ENCODE assay signal across 8 cellular contexts in genomic region chr16:66741131-66741900, GRCh38. TPM values are rescaled to one million over a fixed set of nuclear protein-coding genes. Genes with fewer than 3 reads are reported as not detected.
DNase-seq lines count a peak whose midpoint lies in the region; ATAC-seq, FAIRE-seq and TF ChIP-seq lines count a peak whose summit lies in the region.

No MANE protein-coding gene starts in this region.

- H3K9me3 Mint-ChIP-seq in MCF 10A (ENCODE audit: unreplicated experiment): no peaks in the 10 kb centered on the region
- H3K9me3 Mint-ChIP-seq in stimulated activated effector memory CD8-positive, alpha-beta T cell treated with anti-CD3 and anti-CD28 coated beads, Interleukin-12 subunit alpha, Interleukin-12 subunit beta, amount 100 ng/mL, for 72 hours: no peaks in the 10 kb centered on the region

- TSS peak; percentile 40 for BruUV-seq in MCF 10A (replicated peaks; lab: Mats Ljungman, UMichigan)

- peak; percentile 68 to 77 for DNase-seq in A549 (ENCODE audit: low read depth in 1 of 2, low spot score in 1 of 2)
- DNase-seq in HT-29 (ENCODE audit: low spot score): peak; percentile 51
- peak; percentile 91 for DNase-seq in MCF 10A (ENCODE audit: unreplicated experiment)
- DNase-seq in islet precursor cell: peak; percentile 76
- no peak for DNase-seq in stimulated activated effector memory CD8-positive, alpha-beta T cell treated with anti-CD3 and anti-CD28 coated beads, Interleukin-12 subunit alpha, Interleukin-12 subunit beta, amount 100 ng/mL, for 72 hours (ENCODE audit: low spot score in 2 of 2)

- peak overlapping the region; percentile 72 for H3K4me2 ChIP-seq in A549

- FAIRE-seq in A549 (lab: Jason Lieb, UNC): no peak

- 36% methylated on average over 10 of the region's 10 CpGs for WGBS in A549 (ENCODE audit: missing lambda C conversion rate)

- TF ChIP-seq CTCF in A549 (IDR thresholded peaks at IDR 0.05) (no peak), MCF 10A (IDR thresholded peaks at IDR 0.05; ENCODE audit: unreplicated experiment) (no peak)

- ATAC-seq in A549 (peak; percentile 85 to 92), GM21529 (IDR thresholded peaks at IDR 0.05; ENCODE audit: unreplicated experiment) (no peak), HG02763 (IDR thresholded peaks at IDR 0.05; ENCODE audit: unreplicated experiment) (no peak), HG03135 (IDR thresholded peaks at IDR 0.05; ENCODE audit: unreplicated experiment) (no peak)
- ATAC-seq in stimulated activated effector memory CD8-positive, alpha-beta T cell treated with anti-CD3 and anti-CD28 coated beads, Interleukin-12 subunit alpha, Interleukin-12 subunit beta, amount 100 ng/mL, for 72 hours: no peak

- no peak for TF ChIP-seq EP300 in A549 (IDR thresholded peaks at IDR 0.05)

- no peak overlapping the region for H3K4me3 ChIP-seq in A549

- peak overlapping the region; percentile 66 for H3K27ac Mint-ChIP-seq in MCF 10A (ENCODE audit: low read depth, unreplicated experiment)
- peak overlapping the region; percentile 58 for H3K27ac Mint-ChIP-seq in stimulated activated effector memory CD8-positive, alpha-beta T cell treated with anti-CD3 and anti-CD28 coated beads, Interleukin-12 subunit alpha, Interleukin-12 subunit beta, amount 100 ng/mL, for 72 hours

- H3K4me1 ChIP-seq in A549: peaks cover 37% of the 10 kb centered on the region

- H3K27me3 Mint-ChIP-seq in MCF 10A (ENCODE audit: insufficient read depth, unreplicated experiment): no peaks in the 10 kb centered on the region

- H3K4me3 Mint-ChIP-seq in MCF 10A (ENCODE audit: unreplicated experiment): peak overlapping the region; percentile 35
- no peak overlapping the region for H3K4me3 Mint-ChIP-seq in stimulated activated effector memory CD8-positive, alpha-beta T cell treated with anti-CD3 and anti-CD28 coated beads, Interleukin-12 subunit alpha, Interleukin-12 subunit beta, amount 100 ng/mL, for 72 hours

- peaks cover 32% of the 10 kb centered on the region for H3K4me1 Mint-ChIP-seq in MCF 10A (ENCODE audit: insufficient read depth, unreplicated experiment)
- peaks cover 14% of the 10 kb centered on the region for H3K4me1 Mint-ChIP-seq in stimulated activated effector memory CD8-positive, alpha-beta T cell treated with anti-CD3 and anti-CD28 coated beads, Interleukin-12 subunit alpha, Interleukin-12 subunit beta, amount 100 ng/mL, for 72 hours

- peaks cover 84% of the 10 kb centered on the region for H3K36me3 Mint-ChIP-seq in MCF 10A (ENCODE audit: insufficient read depth, unreplicated experiment)
- H3K36me3 Mint-ChIP-seq in stimulated activated effector memory CD8-positive, alpha-beta T cell treated with anti-CD3 and anti-CD28 coated beads, Interleukin-12 subunit alpha, Interleukin-12 subunit beta, amount 100 ng/mL, for 72 hours: peaks cover 100% of the 10 kb centered on the region

- TF ChIP-seq RAD21 in A549 (conservative IDR thresholded peaks at IDR 0.05 in 1 of 2, IDR thresholded peaks at IDR 0.05 in 1 of 2): no peak

- peak overlapping the region; percentile 83 to 88 for H3K27ac ChIP-seq in A549

- TF ChIP-seq POLR2A in A549 (IDR thresholded peaks at IDR 0.05; ENCODE audit: low read length): no peak

- POLR2A ChIA-PET in A549 (lab: Yijun Ruan, JAX) (interaction anchor here (0.6 to 1.9 kb wide), 8 partner anchors 9 to 192 kb away, joined by 3 to 8 read pairs (median 6); partner anchors contain the start of gene DYNC1LI2), MCF 10A (lab: Yijun Ruan, JAX) (interaction anchor here (0.6 to 3.5 kb wide), 9 partner anchors 10 to 139 kb away, joined by 3 to 38 read pairs (median 4); partner anchors contain the start of genes DYNC1LI2 and PDP2)

- H3K9me3 ChIP-seq in A549: no peaks in the 10 kb centered on the region

- intact Hi-C loops in MCF 10A (cut with micrococcal nuclease): loop anchor here (2.0 to 10.0 kb wide), 2 partner anchors 79 to 337 kb away; no protein-coding TSS in a partner anchor

- CTCF ChIA-PET in A549 (lab: Yijun Ruan, JAX) (interaction anchor here (0.5 to 13.8 kb wide), 16 partner anchors 9 to 161 kb away, joined by 3 to 166 read pairs (median 4); partner anchors contain the start of gene DYNC1LI2), MCF 10A (lab: Yijun Ruan, JAX) (interaction anchor here (0.9 to 7.4 kb wide), 13 partner anchors 9 to 133 kb away, joined by 3 to 71 read pairs (median 8); partner anchors contain the start of genes DYNC1LI2 and NAE1)

TF ChIP-seq in A549, 52 proteins besides CTCF, POLR2A, EP300 and RAD21:
- no peak for TF ChIP-seq NFE2L2 (conservative IDR thresholded peaks at IDR 0.05; ENCODE audit: low read length)
- no peak for TF ChIP-seq RARB (CRISPR knock-in tag; IDR thresholded peaks at IDR 0.05)
- no peak for TF ChIP-seq HOXB13 (CRISPR knock-in tag; IDR thresholded peaks at IDR 0.05; ENCODE audit: low read depth)
- no peak for TF ChIP-seq CHD4 (IDR thresholded peaks at IDR 0.05; ENCODE audit: borderline replicate concordance)
- TF ChIP-seq JUNB (IDR thresholded peaks at IDR 0.05): no peak
- no peak for TF ChIP-seq EHMT2 (IDR thresholded peaks at IDR 0.05; ENCODE audit: low read depth)
- TF ChIP-seq RCOR1 (IDR thresholded peaks at IDR 0.05; ENCODE audit: low read depth, low read length): no peak
- TF ChIP-seq CEBPB (IDR thresholded peaks at IDR 0.05): peak; percentile 33 to 55; a peak in 1 of 4 replicates
- TF ChIP-seq POLR2AphosphoS2 (conservative IDR thresholded peaks at IDR 0.05; ENCODE audit: low read length): no peak

RNA-seq across cellular contexts. Expression of gene DYNC1LI2, which starts 10.1 kb away (rescaled TPM):
- polyA plus RNA-seq in A549 (2011; rRNA removed) (112 and 128 TPM in 2 replicates), A549 (2017; fragmentation: RNase III; extraction: RNeasy Plus Mini Kit Qiagen cat#74134 plus additional on column Dnase treatment) (93.5 to 107 TPM (median 96.5 TPM) in 3 replicates)
- 31.5 and 34.1 TPM in 2 replicates for polyA plus RNA-seq in A549 (2012; cell fraction: cytosol; rRNA removed)
- polyA plus RNA-seq in A549 (2012; cell fraction: nucleus; rRNA removed): 88.8 and 137 TPM in 2 replicates
- 65.1 and 72.7 TPM in 2 replicates for polyA minus RNA-seq in A549 (2011; rRNA and poly(A)+ RNA removed)
- 67.3 and 69.2 TPM in 2 replicates for total RNA-seq in HT-29 (2014; rRNA removed; shearing (Covaris generic))
- total RNA-seq in MCF 10A (2022): 97.7 and 106 TPM in 2 replicates

RNA-seq across cellular contexts. Expression of gene CMTM4, which starts 44.8 kb away (rescaled TPM):
- polyA plus RNA-seq in A549 (2011; rRNA removed) (58.6 and 61.6 TPM in 2 replicates), A549 (2017; fragmentation: RNase III; extraction: RNeasy Plus Mini Kit Qiagen cat#74134 plus additional on column Dnase treatment) (22.9 to 25.9 TPM (median 24.8 TPM) in 3 replicates)
- 18.3 and 23.1 TPM in 2 replicates for polyA plus RNA-seq in A549 (2012; cell fraction: cytosol; rRNA removed)
- 18.4 and 26.4 TPM in 2 replicates for polyA plus RNA-seq in A549 (2012; cell fraction: nucleus; rRNA removed)
- polyA minus RNA-seq in A549 (2011; rRNA and poly(A)+ RNA removed): 75.1 and 83.9 TPM in 2 replicates
- 65.1 and 70.2 TPM in 2 replicates for total RNA-seq in HT-29 (2014; rRNA removed; shearing (Covaris generic))
- total RNA-seq in MCF 10A (2022): 27.2 and 36.7 TPM in 2 replicates

Comparison
In these comparisons a context has a peak if more than half of its experiments do, and no peak if none do; other contexts are left out.
1. ATAC-seq: peak in A549 (2 of 2); none in stimulated activated effector memory CD8-positive, alpha-beta T cell treated with anti-CD3 and anti-CD28 coated beads, Interleukin-12 subunit alpha, Interleukin-12 subunit beta, amount 100 ng/mL, for 72 hours (single experiment), GM21529 (single experiment), HG02763 (single experiment) and HG03135 (single experiment).
2. DNase-seq: peak in A549 (2 of 2), HT-29 (single experiment), MCF 10A (single experiment) and islet precursor cell (single experiment); none in stimulated activated effector memory CD8-positive, alpha-beta T cell treated with anti-CD3 and anti-CD28 coated beads, Interleukin-12 subunit alpha, Interleukin-12 subunit beta, amount 100 ng/mL, for 72 hours (0 of 2).